30 cellular contexts compared by ENCODE assay signal in genomic region chr5:98804066-98804465, GRCh38.
"Had no signal": no experiment of that assay in that cellular context is flagged by ENCODE, and none has a peak within 500 bp of the region (broad histone marks: within the 10 kb centered on the region; RNA-seq: fewer than 3 reads in every experiment).

No MANE protein-coding gene starts in this region.

- H3K4me1 ChIP-seq: Peyer's patch had no signal

- H3K27me3 ChIP-seq: MG63, Peyer's patch had no signal

- H3K27ac ChIP-seq: Peyer's patch, SK-N-MC had no signal

- FAIRE-seq: TTC549 had no signal

- H3K4me3 ChIP-seq: MG63, Peyer's patch, SK-N-MC had no signal

- DNase-seq: activated CD4-positive, alpha-beta T cell treated with anti-CD3 and anti-CD28 coated beads, Interleukin-2, amount 10 ng/mL, durations not matched to agents 24 days and 14 days; activated CD4-positive, alpha-beta T cell treated with anti-CD3 and anti-CD28 coated beads, Interleukin-2, amount 50 U/mL, for 4 hours; activated CD8-positive, alpha-beta T cell treated with anti-CD3 and anti-CD28 coated beads for 36 hours; activated effector memory CD4-positive, alpha-beta T cell treated with anti-CD3 and anti-CD28 coated beads, Interleukin-2, amount 50 U/mL, for 16 hours; activated naive CD4-positive, alpha-beta T cell; activated naive CD4-positive, alpha-beta T cell treated with anti-CD3 and anti-CD28 coated beads, Interleukin-2, amount 50 U/mL, for 16 hours; activated naive CD8-positive, alpha-beta T cell treated with anti-CD3 and anti-CD28 coated beads for 36 hours; activated T-cell treated with anti-CD3 and anti-CD28 coated beads, Interleukin-2, amount 50 U/mL, for 1 hour; activated T-cell treated with anti-CD3 and anti-CD28 coated beads, Interleukin-2, amount 50 U/mL, for 72 hours; amniotic stem cell; aorta; caudate nucleus; cerebellar nuclear complex; Kasumi-1; KG1; MG63; NCI-H1048; NCI-H1105 treated with DMSO at 0.1 percent for 48 hours; NCI-H1436; NCI-H1694; NCI-H1930; NCI-H2081 treated with DMSO at 0.1 percent for 48 hours; NCI-H345; NCI-H524 treated with DMSO at 0.1 percent for 48 hours; Peyer's patch; Right ventricle myocardium superior; RPMI8226 had no signal

- H3K36me3 ChIP-seq: MG63, Peyer's patch had no signal

- ATAC-seq: activated CD8-positive, alpha-beta T cell treated with anti-CD3 and anti-CD28 coated beads for 36 hours; activated T-cell treated with anti-CD3 and anti-CD28 coated beads, Interleukin-2, amount 50 U/mL, for 72 hours; activated T-helper 17 cell treated with anti-CD3 and anti-CD28 coated beads, Interleukin-2, amount 50 U/mL, for 72 hours had no signal
